Comparison of ENCODE assay signal across 29 cellular contexts in genomic region chr14:92469515-92469914, GRCh38.
"Had no signal": no experiment of that assay in that cellular context is flagged by ENCODE, and none has a peak within 500 bp of the region (broad histone marks: within the 10 kb centered on the region; RNA-seq: fewer than 3 reads in every experiment).

No MANE protein-coding gene starts in this region.

- H3K4me1 ChIP-seq: neural progenitor cell, uterus had no signal

- H3K4me3 ChIP-seq: left ventricle myocardium inferior, lung, neural progenitor cell, ovary, right atrium auricular region, smooth muscle cell, tibial nerve, uterus had no signal

- H3K27ac ChIP-seq: left ventricle myocardium inferior, neural progenitor cell, neutrophil, ovary, right atrium auricular region, tibial nerve, uterus had no signal

- H3K4me3 Mint-ChIP-seq: immature natural killer cell; mesothelial cell of epicardium; naive B cell; natural killer cell; nephron progenitor cell; neural progenitor cell; stimulated activated memory B cell treated with anti-CD40 and anti-IgM and Interleukin-4, amounts not matched to agents 10 μg/mL and 1 μg/mL and 100 μg/mL, for 72 hours; stimulated activated naive CD8-positive, alpha-beta T cell treated with anti-CD3 and anti-CD28 coated beads, Interleukin-15, amount 100 ng/mL, for 72 hours; type B pancreatic cell had no signal

- DNase-seq: hypothalamus; immature natural killer cell; left ventricle myocardium inferior; mesendoderm; naive B cell; natural killer cell; nephron progenitor cell; occipital lobe; ovary; stimulated activated CD4-positive, alpha-beta T cell treated with anti-CD3 and anti-CD28 coated beads, Interleukin-1b, Interleukin-23, amount 100 ng/mL, for 48 hours; stimulated activated CD4-positive, alpha-beta T cell treated with anti-CD3 and anti-CD28 coated beads, Interleukin-2, amount 100 ng/mL, for 48 hours; stimulated activated CD4-positive, alpha-beta T cell treated with anti-CD3 and anti-CD28 coated beads, Interleukin-4, amount 100 ng/mL, for 4 hours; stimulated activated CD8-positive, alpha-beta memory T cell treated with anti-CD3 and anti-CD28 coated beads, Interleukin-4, amount 100 ng/mL, for 48 hours; stimulated activated naive CD4-positive, alpha-beta T cell treated with Interleukin-2 at 50 U/mL for 16 hours; stimulated activated naive CD8-positive, alpha-beta T cell treated with anti-CD3 and anti-CD28 coated beads, Interleukin-15, amount 100 ng/mL, for 72 hours; substantia nigra; uterus had no signal

- H3K9me3 ChIP-seq: neutrophil, ovary, uterus had no signal

- H3K27me3 ChIP-seq: neural progenitor cell, neutrophil, ovary, right atrium auricular region, tibial nerve, uterus had no signal

- H3K4me1 Mint-ChIP-seq: nephron progenitor cell had no signal

- H3K4me2 ChIP-seq: neural progenitor cell, smooth muscle cell had no signal

- H2AFZ ChIP-seq: neural progenitor cell had no signal

- FAIRE-seq: islet of Langerhans had no signal

- H3K27me3 Mint-ChIP-seq: stimulated activated memory B cell treated with anti-CD40 and anti-IgM and Interleukin-4, amounts not matched to agents 10 μg/mL and 1 μg/mL and 100 μg/mL, for 72 hours; stimulated activated naive CD8-positive, alpha-beta T cell treated with anti-CD3 and anti-CD28 coated beads, Interleukin-15, amount 100 ng/mL, for 72 hours; type B pancreatic cell had no signal

- ATAC-seq: natural killer cell; sciatic nerve; stimulated activated memory B cell treated with anti-CD40 and anti-IgM and Interleukin-4, amounts not matched to agents 10 μg/mL and 1 μg/mL and 100 μg/mL, for 72 hours; stimulated activated naive CD8-positive, alpha-beta T cell treated with anti-CD3 and anti-CD28 coated beads, Interleukin-15, amount 100 ng/mL, for 72 hours had no signal

- H3K36me3 Mint-ChIP-seq: immature natural killer cell, mesothelial cell of epicardium, neural progenitor cell had no signal

- H3K27ac Mint-ChIP-seq: immature natural killer cell; mesothelial cell of epicardium; naive B cell; natural killer cell; nephron progenitor cell; neural progenitor cell; progenitor cell of endocrine pancreas; stimulated activated memory B cell treated with anti-CD40 and anti-IgM and Interleukin-4, amounts not matched to agents 10 μg/mL and 1 μg/mL and 100 μg/mL, for 72 hours; stimulated activated naive CD8-positive, alpha-beta T cell treated with anti-CD3 and anti-CD28 coated beads, Interleukin-15, amount 100 ng/mL, for 72 hours had no signal

- H3K9ac ChIP-seq: neural progenitor cell had no signal

- H3K36me3 ChIP-seq: left ventricle myocardium inferior, neural progenitor cell, neutrophil, ovary, right atrium auricular region, uterus had no signal
